Comparison of ENCODE assay signal across 12 cellular contexts in genomic region chr16:11994187-11995119, GRCh38. TPM values are rescaled to one million over a fixed set of nuclear protein-coding genes. Genes with fewer than 3 reads are reported as not detected.
DNase-seq lines count a peak whose midpoint lies in the region; ATAC-seq and TF ChIP-seq lines count a peak whose summit lies in the region.
"Had no signal": no experiment of that assay in that cellular context is flagged by ENCODE, and none has a peak within 500 bp of the region (broad histone marks: within the 10 kb centered on the region; RNA-seq: fewer than 3 reads in every experiment).

No MANE protein-coding gene starts in this region.

- no peak for ATAC-seq in GM18861 (IDR thresholded peaks at IDR 0.05; ENCODE audit: unreplicated experiment)
- ATAC-seq: CD8-positive, alpha-beta T cell had no signal

- H3K9me3 ChIP-seq in OCI-LY3 (ENCODE audit: insufficient read depth, low read length): no peaks in the 10 kb centered on the region

- peak overlapping the region; percentile 28 for H3K4me3 ChIP-seq in OCI-LY3 (ENCODE audit: low read length)
- H3K4me3 ChIP-seq: SK-N-MC had no signal

- peak overlapping the region in 1 of 2 donors; percentile 77 for H3K4me3 Mint-ChIP-seq in CD14-positive monocyte
- H3K4me3 Mint-ChIP-seq in nephron: no peak overlapping the region
- H3K4me3 Mint-ChIP-seq: activated naive CD8-positive, alpha-beta T cell; CD8-positive, alpha-beta T cell had no signal

- H3K4me1 Mint-ChIP-seq in CD14-positive monocyte (peaks cover 88% of the 10 kb centered on the region), nephron (peaks cover 10% of the 10 kb centered on the region)

- peaks cover 3% of the 10 kb centered on the region for H3K36me3 ChIP-seq in OCI-LY3 (replicated peaks; ENCODE audit: low read depth, low read length)

- peaks cover 49% of the 10 kb centered on the region for H3K4me1 ChIP-seq in OCI-LY3 (ENCODE audit: low read length)

- H2AFZ ChIP-seq in OCI-LY3 (ENCODE audit: low read depth, low read length): no peak overlapping the region

- H3K9ac ChIP-seq in OCI-LY3 (ENCODE audit: low read length): peak overlapping the region; percentile 30; the same call in 1 of the 2 replicates

- intact Hi-C loops in CD14-positive monocyte (cut with micrococcal nuclease): no loop called here

- peaks cover 7% of the 10 kb centered on the region for H3K79me2 ChIP-seq in OCI-LY3 (ENCODE audit: low read length)

- H3K27ac ChIP-seq in OCI-LY3 (ENCODE audit: low read length): no peak overlapping the region
- H3K27ac ChIP-seq: SK-N-MC had no signal

- DNase-seq in CD14-positive monocyte (ENCODE audit: low spot score) (peak; percentile 86), foreskin melanocyte (peak; percentile 66), NCI-H2227 treated with DMSO at 0.1 percent for 48 hours (lab: John Stamatoyannopoulos, UW) (no peak), GM19240 (ENCODE audit: insufficient read length, low spot score) (no peak), T1000 (lab: John Stamatoyannopoulos, UW) (no peak)
- DNase-seq: CD8-positive, alpha-beta T cell; stimulated activated CD4-positive, alpha-beta T cell treated with anti-CD3 and anti-CD28 coated beads, Interleukin-2, amount 100 ng/mL, for 48 hours had no signal

- peak overlapping the region; percentile 91 to 98 (median 94) for H3K27ac Mint-ChIP-seq in CD14-positive monocyte
- H3K27ac Mint-ChIP-seq in nephron: peak overlapping the region; percentile 73 to 96 (median 89)
- H3K27ac Mint-ChIP-seq: activated naive CD8-positive, alpha-beta T cell; CD8-positive, alpha-beta T cell had no signal

- no peak for TF ChIP-seq CTCF in CD14-positive monocyte (IDR thresholded peaks at IDR 0.05)
- TF ChIP-seq CTCF in OCI-LY3 (IDR thresholded peaks at IDR 0.05; ENCODE audit: low read depth, low read length): no peak; the same call in 1 of the 2 replicates
- TF ChIP-seq CTCF in nephron (IDR thresholded peaks at IDR 0.05; ENCODE audit: unreplicated experiment in 3 of 3): no peak

- peaks cover 13 to 19% of the 10 kb centered on the region in 2 donors for H3K36me3 Mint-ChIP-seq in CD14-positive monocyte
- no peaks in the 10 kb centered on the region for H3K36me3 Mint-ChIP-seq in nephron (ENCODE audit: low read depth)
- H3K36me3 Mint-ChIP-seq: activated naive CD8-positive, alpha-beta T cell had no signal

- H3K9me3 Mint-ChIP-seq in CD14-positive monocyte: no peaks in the 10 kb centered on the region
- H3K9me3 Mint-ChIP-seq in nephron: no peaks in the 10 kb centered on the region
- H3K9me3 Mint-ChIP-seq: CD8-positive, alpha-beta T cell had no signal

- H3K27me3 Mint-ChIP-seq in CD14-positive monocyte (ENCODE audit: low read depth in 3 of 3) (peaks cover 0 to 1% (median 0%) of the 10 kb centered on the region in 3 donors), nephron (ENCODE audit: low read depth) (no peaks in the 10 kb centered on the region)
- H3K27me3 Mint-ChIP-seq: activated naive CD8-positive, alpha-beta T cell had no signal

- H3K4me2 ChIP-seq in OCI-LY3 (ENCODE audit: low read length): peak overlapping the region; percentile 70

- H4K20me1 ChIP-seq in OCI-LY3 (ENCODE audit: insufficient read depth, low read length): peaks cover 5% of the 10 kb centered on the region; the same call in 1 of the 2 replicates

- H3K27me3 ChIP-seq in OCI-LY3 (ENCODE audit: low read depth, low read length): no peaks in the 10 kb centered on the region

RNA-seq across cellular contexts. Expression of gene SNX29, which starts 17.9 kb away (rescaled TPM):
- polyA plus RNA-seq in CD14-positive monocyte: 10 to 100 TPM; 13.3 to 14.0 TPM

RNA-seq across cellular contexts. Expression of gene TNFRSF17, which starts 29.4 kb away (rescaled TPM):
- polyA plus RNA-seq in CD14-positive monocyte: under 1 TPM in 1 of 2 donors, not detected in 1; 0.26 TPM

RNA-seq across cellular contexts. Expression of gene NPIPB2, which starts 52.6 kb away (rescaled TPM):
- polyA plus RNA-seq in CD14-positive monocyte: under 1 TPM in 1 of 2 donors, not detected in 1; 0.81 TPM

Comparison
In these comparisons a context has a peak if more than half of its experiments do, and no peak if none do; other contexts are left out.
1. DNase-seq: peak in CD14-positive monocyte (single experiment) and foreskin melanocyte (single experiment); none in NCI-H2227 treated with DMSO at 0.1 percent for 48 hours (single experiment), GM19240 (single experiment) and T1000 (single experiment).